In the genomic region with DNA sequence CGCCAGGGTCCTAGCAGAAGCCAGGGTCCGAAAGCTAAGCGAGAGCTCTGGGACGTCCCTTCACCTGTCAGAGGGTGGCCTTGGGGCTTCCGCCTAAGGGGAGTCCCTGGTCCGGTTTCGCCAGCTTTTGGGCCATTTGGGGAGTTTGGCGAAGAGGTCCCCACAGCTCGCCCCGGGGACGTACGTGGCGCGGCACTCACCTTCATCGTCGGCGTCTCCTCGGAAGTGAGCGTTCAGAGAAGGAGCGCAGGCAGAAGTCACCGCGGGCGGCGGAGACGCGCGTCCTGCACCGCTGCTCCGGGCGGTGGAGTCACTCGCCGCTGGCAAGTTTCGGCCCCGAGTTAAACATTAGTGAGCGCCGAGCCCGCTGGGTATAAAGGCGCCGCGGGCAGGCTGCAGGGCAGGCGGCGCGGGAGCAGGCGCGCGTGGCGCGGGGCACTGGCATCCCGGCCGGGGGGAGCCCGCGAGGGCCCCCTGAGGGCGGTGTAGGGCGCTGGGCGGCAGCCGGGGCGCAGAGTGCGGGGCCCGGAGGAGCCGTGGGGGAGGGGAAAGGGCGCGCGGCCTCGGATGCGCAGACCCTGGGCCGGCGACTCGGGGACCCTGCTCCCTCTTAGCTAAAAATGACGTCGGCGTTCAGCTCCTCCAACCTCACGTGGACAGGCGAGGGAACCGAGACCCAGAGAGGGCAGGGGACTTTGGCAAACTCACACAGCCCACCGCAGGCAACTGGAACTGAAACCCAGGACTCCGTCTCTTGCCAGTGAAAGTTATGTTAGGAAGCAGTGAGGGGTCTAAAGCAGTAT, we compare ENCODE assay signal across 1 cellular context.
TF ChIP-seq lines count a peak whose summit lies in the region.

A gene (minus strand): TSS at position 440 of the 803 bp plus-strand sequence. CDS start 234 bp downstream, at position 206.

TF ChIP-seq in HepG2, 621 proteins besides CTCF, POLR2A, EP300 and RAD21 (continued from another document):
- TF ChIP-seq, protein P1, sequence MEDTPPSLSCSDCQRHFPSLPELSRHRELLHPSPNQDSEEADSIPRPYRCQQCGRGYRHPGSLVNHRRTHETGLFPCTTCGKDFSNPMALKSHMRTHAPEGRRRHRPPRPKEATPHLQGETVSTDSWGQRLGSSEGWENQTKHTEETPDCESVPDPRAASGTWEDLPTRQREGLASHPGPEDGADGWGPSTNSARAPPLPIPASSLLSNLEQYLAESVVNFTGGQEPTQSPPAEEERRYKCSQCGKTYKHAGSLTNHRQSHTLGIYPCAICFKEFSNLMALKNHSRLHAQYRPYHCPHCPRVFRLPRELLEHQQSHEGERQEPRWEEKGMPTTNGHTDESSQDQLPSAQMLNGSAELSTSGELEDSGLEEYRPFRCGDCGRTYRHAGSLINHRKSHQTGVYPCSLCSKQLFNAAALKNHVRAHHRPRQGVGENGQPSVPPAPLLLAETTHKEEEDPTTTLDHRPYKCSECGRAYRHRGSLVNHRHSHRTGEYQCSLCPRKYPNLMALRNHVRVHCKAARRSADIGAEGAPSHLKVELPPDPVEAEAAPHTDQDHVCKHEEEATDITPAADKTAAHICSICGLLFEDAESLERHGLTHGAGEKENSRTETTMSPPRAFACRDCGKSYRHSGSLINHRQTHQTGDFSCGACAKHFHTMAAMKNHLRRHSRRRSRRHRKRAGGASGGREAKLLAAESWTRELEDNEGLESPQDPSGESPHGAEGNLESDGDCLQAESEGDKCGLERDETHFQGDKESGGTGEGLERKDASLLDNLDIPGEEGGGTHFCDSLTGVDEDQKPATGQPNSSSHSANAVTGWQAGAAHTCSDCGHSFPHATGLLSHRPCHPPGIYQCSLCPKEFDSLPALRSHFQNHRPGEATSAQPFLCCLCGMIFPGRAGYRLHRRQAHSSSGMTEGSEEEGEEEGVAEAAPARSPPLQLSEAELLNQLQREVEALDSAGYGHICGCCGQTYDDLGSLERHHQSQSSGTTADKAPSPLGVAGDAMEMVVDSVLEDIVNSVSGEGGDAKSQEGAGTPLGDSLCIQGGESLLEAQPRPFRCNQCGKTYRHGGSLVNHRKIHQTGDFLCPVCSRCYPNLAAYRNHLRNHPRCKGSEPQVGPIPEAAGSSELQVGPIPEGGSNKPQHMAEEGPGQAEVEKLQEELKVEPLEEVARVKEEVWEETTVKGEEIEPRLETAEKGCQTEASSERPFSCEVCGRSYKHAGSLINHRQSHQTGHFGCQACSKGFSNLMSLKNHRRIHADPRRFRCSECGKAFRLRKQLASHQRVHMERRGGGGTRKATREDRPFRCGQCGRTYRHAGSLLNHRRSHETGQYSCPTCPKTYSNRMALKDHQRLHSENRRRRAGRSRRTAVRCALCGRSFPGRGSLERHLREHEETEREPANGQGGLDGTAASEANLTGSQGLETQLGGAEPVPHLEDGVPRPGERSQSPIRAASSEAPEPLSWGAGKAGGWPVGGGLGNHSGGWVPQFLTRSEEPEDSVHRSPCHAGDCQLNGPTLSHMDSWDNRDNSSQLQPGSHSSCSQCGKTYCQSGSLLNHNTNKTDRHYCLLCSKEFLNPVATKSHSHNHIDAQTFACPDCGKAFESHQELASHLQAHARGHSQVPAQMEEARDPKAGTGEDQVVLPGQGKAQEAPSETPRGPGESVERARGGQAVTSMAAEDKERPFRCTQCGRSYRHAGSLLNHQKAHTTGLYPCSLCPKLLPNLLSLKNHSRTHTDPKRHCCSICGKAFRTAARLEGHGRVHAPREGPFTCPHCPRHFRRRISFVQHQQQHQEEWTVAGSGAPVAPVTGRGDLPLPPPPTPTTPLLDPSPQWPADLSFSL (CRISPR knock-in tag; IDR thresholded peaks at IDR 0.05): no peak
- TF ChIP-seq CBX2 (IDR thresholded peaks at IDR 0.05; ENCODE audit: low read depth, low read length): no peak
- no peak for TF ChIP-seq CBX2 (CRISPR knock-in tag; IDR thresholded peaks at IDR 0.05; ENCODE audit: low read depth)
